ENCODE assay signal across 1 cellular context in the genomic region with DNA sequence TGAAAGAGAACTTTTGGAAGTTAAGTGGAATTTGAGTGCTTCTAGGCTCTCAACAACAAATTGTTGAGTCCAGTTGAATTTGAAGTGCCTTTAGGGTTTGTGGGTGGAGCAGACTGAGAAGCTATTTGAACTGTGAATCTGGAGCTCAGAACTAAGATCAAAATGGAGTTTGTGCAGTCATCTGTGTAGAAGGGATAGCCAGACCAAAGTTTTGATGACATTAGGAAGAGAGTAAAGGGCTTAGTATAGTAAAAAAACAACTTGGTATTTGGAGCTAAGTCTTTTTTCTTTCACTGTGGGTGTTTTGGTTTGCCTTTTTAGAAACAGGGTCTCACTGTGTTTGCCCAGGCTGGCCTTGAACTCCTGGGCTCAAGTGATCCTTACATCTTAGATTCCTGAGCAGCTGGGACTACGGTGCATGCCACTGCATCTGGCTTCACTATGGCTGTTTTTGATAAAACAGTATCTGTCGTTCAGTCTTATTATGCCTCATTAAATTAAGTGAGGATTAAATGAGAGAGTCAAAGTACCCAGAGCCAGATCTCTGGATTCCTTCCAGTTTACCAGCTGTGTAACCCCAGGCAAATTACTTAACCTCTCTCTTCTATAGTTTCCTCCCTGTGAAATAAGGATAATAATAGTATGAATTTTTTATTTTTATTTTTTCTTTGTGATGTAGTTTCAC.
A peak's percentile ranks its signal among the peaks of the same experiment; 100 is the strongest.
TF ChIP-seq lines count a peak whose summit lies in the region.

No MANE protein-coding gene starts in this region.

TF ChIP-seq in HepG2, 621 proteins besides CTCF, POLR2A, EP300 and RAD21 (continued from another document):
- TF ChIP-seq YEATS2 (CRISPR knock-in tag; IDR thresholded peaks at IDR 0.05; ENCODE audit: borderline replicate concordance) (no peak), RCOR2 (CRISPR knock-in tag; IDR thresholded peaks at IDR 0.05) (peak; percentile 50; the same call in 1 of the 2 replicates), ZNF878 (CRISPR knock-in tag; IDR thresholded peaks at IDR 0.05) (0 out of 2 replicates have a peak, but pooled peaks have one; percentile 30), TEAD3 (CRISPR knock-in tag; optimal IDR thresholded peaks at IDR 0.05; ENCODE audit: borderline replicate concordance) (peak; percentile 47), ARNT2 (CRISPR knock-in tag; IDR thresholded peaks at IDR 0.05; ENCODE audit: low read depth) (no peak), ZNF816 (CRISPR knock-in tag; IDR thresholded peaks at IDR 0.05; ENCODE audit: borderline replicate concordance) (peak; percentile 51; the same call in 1 of the 2 replicates), SKI (IDR thresholded peaks at IDR 0.05; ENCODE audit: partially characterized antibody) (no peak), ZNF710 (CRISPR knock-in tag; IDR thresholded peaks at IDR 0.05; ENCODE audit: borderline replicate concordance) (peak; percentile 24; the same call in 1 of the 2 replicates), ATF5 (CRISPR knock-in tag; IDR thresholded peaks at IDR 0.05; ENCODE audit: low read depth) (no peak), KDM6A (CRISPR knock-in tag; IDR thresholded peaks at IDR 0.05; ENCODE audit: low read depth) (0 out of 2 replicates have a peak, but pooled peaks have one; percentile 28), RAD51 (IDR thresholded peaks at IDR 0.05; ENCODE audit: borderline replicate concordance) (no peak), PAXIP1 (CRISPR knock-in tag; conservative IDR thresholded peaks at IDR 0.05) (peak; percentile 80), ZNF616 (CRISPR knock-in tag; IDR thresholded peaks at IDR 0.05; ENCODE audit: low read depth) (no peak), NCOA1 (CRISPR knock-in tag; IDR thresholded peaks at IDR 0.05) (no peak), SOX13 (IDR thresholded peaks at IDR 0.05) (no peak), SOX13 (CRISPR knock-in tag; conservative IDR thresholded peaks at IDR 0.05 in 1 of 2, IDR thresholded peaks at IDR 0.05 in 1 of 2) (no peak)
- TF ChIP-seq, protein P1, sequence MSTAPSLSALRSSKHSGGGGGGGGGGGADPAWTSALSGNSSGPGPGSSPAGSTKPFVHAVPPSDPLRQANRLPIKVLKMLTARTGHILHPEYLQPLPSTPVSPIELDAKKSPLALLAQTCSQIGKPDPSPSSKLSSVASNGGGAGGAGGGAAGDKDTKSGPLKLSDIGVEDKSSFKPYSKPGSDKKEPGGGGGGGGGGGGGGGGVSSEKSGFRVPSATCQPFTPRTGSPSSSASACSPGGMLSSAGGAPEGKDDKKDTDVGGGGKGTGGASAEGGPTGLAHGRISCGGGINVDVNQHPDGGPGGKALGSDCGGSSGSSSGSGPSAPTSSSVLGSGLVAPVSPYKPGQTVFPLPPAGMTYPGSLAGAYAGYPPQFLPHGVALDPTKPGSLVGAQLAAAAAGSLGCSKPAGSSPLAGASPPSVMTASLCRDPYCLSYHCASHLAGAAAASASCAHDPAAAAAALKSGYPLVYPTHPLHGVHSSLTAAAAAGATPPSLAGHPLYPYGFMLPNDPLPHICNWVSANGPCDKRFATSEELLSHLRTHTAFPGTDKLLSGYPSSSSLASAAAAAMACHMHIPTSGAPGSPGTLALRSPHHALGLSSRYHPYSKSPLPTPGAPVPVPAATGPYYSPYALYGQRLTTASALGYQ (CRISPR knock-in tag; IDR thresholded peaks at IDR 0.05), result peak; percentile 35; the same call in 1 of the 2 replicates
